Comparison of ENCODE assay signal across 8 cellular contexts in genomic region chr6:32666420-32667300, GRCh38. TPM values are rescaled to one million over a fixed set of nuclear protein-coding genes. Genes with fewer than 3 reads are reported as not detected.
DNase-seq lines count a peak whose midpoint lies in the region; ATAC-seq and TF ChIP-seq lines count a peak whose summit lies in the region.

HLA-DQB1 (minus strand) TSS chr6:32666657; CDS start chr6:32666607, 50 bp downstream.

- peaks cover 45% of the 10 kb centered on the region for H3K36me3 Mint-ChIP-seq in activated CD4-positive, alpha-beta memory T cell treated with anti-CD3 and anti-CD28 coated beads, Interleukin-2, amount 10 ng/mL, durations not matched to agents 7 days and 5 days (ENCODE audit: low read depth)
- H3K36me3 Mint-ChIP-seq in natural killer cell, result peaks cover under 1% of the 10 kb centered on the region

- ATAC-seq in GM21529 (IDR thresholded peaks at IDR 0.05; ENCODE audit: unreplicated experiment), result peak; percentile 55
- peak; percentile 72 to 81 (median 73) for ATAC-seq in natural killer cell

- CTCF ChIA-PET in activated CD4-positive, alpha-beta memory T cell treated with anti-CD3 and anti-CD28 coated beads, Interleukin-2, amount 10 ng/mL, durations not matched to agents 7 days and 5 days (lab: Charles Lee), result interaction anchor here (0.6 to 2.3 kb wide), 8 partner anchors 20 to 1238 kb away, joined by 3 to 9 read pairs (median 3); no protein-coding TSS in a partner anchor

- peak within 1 kb of the TSS; percentile 90 for H3K4me3 ChIP-seq in GM12865 (ENCODE audit: low read depth, low read length)
- H3K4me3 ChIP-seq in epithelial cell of proximal tubule (ENCODE audit: low read depth, low read length), result peak within 1 kb of the TSS; percentile 47

- TF ChIP-seq CTCF in GM12865 (IDR thresholded peaks at IDR 0.05; ENCODE audit: insufficient read depth, low read depth, low read length, missing control alignments), result no peak
- no peak for TF ChIP-seq CTCF in epithelial cell of proximal tubule (conservative IDR thresholded peaks at IDR 0.05; ENCODE audit: low read depth, low read length)
- TF ChIP-seq CTCF in natural killer cell (IDR thresholded peaks at IDR 0.05), result no peak

- peaks cover 8% of the 10 kb centered on the region for H3K27me3 Mint-ChIP-seq in activated CD4-positive, alpha-beta memory T cell treated with anti-CD3 and anti-CD28 coated beads, Interleukin-2, amount 10 ng/mL, durations not matched to agents 7 days and 5 days
- peaks cover 17 to 51% of the 10 kb centered on the region in 2 donors for H3K27me3 Mint-ChIP-seq in natural killer cell (ENCODE audit: low read depth in 2 of 2)

- peak; percentile 95 for DNase-seq in GM12865 (ENCODE audit: low read depth)
- DNase-seq in LHCN-M2 (ENCODE audit: low read depth), result peak; percentile 2
- peak; percentile 78 for DNase-seq in activated CD4-positive, alpha-beta memory T cell treated with anti-CD3 and anti-CD28 coated beads, Interleukin-2, amount 10 ng/mL, durations not matched to agents 7 days and 5 days
- peak; percentile 35 for DNase-seq in epithelial cell of proximal tubule (ENCODE audit: low read depth)
- DNase-seq in natural killer cell, result peak; percentile 60
- DNase-seq in GF-D8 (lab: John Stamatoyannopoulos, UW), result no peak
- no peak for DNase-seq in SK-N-DZ (ENCODE audit: low spot score)

- POLR2A ChIA-PET in activated CD4-positive, alpha-beta memory T cell treated with anti-CD3 and anti-CD28 coated beads, Interleukin-2, amount 10 ng/mL, durations not matched to agents 7 days and 5 days (lab: Charles Lee), result interaction anchor here (1.0 to 2.9 kb wide), 7 partner anchors 19 to 305 kb away, joined by 3 to 24 read pairs (median 6); partner anchors contain the start of genes HLA-DQA1 and HLA-DRA

- H3K27ac Mint-ChIP-seq in activated CD4-positive, alpha-beta memory T cell treated with anti-CD3 and anti-CD28 coated beads, Interleukin-2, amount 10 ng/mL, durations not matched to agents 7 days and 5 days, result peak within 1 kb of the TSS; percentile 87
- H3K27ac Mint-ChIP-seq in natural killer cell, result peak within 1 kb of the TSS; percentile 80 to 92

- H3K4me1 Mint-ChIP-seq in activated CD4-positive, alpha-beta memory T cell treated with anti-CD3 and anti-CD28 coated beads, Interleukin-2, amount 10 ng/mL, durations not matched to agents 7 days and 5 days, result peaks cover 62% of the 10 kb centered on the region
- peaks cover 23 to 41% of the 10 kb centered on the region in 2 donors for H3K4me1 Mint-ChIP-seq in natural killer cell

- H3K4me3 Mint-ChIP-seq in activated CD4-positive, alpha-beta memory T cell treated with anti-CD3 and anti-CD28 coated beads, Interleukin-2, amount 10 ng/mL, durations not matched to agents 7 days and 5 days, result peak within 1 kb of the TSS; percentile 93
- H3K4me3 Mint-ChIP-seq in natural killer cell, result peak within 1 kb of the TSS; percentile 85

- peaks cover 7% of the 10 kb centered on the region for H3K9me3 Mint-ChIP-seq in activated CD4-positive, alpha-beta memory T cell treated with anti-CD3 and anti-CD28 coated beads, Interleukin-2, amount 10 ng/mL, durations not matched to agents 7 days and 5 days
- no peaks in the 10 kb centered on the region for H3K9me3 Mint-ChIP-seq in natural killer cell

- intact Hi-C loops in natural killer cell (cut with micrococcal nuclease), result loop anchor here (1.0 kb wide), 1 partner anchor 19 kb away; no protein-coding TSS in a partner anchor

RNA-seq across cellular contexts. Expression of gene HLA-DQB1, which starts in this region (rescaled TPM):
- total RNA-seq in LHCN-M2 (2014; rRNA removed), result not detected in 2 replicates
- not detected for polyA plus RNA-seq in LHCN-M2 (2012)
- total RNA-seq in activated CD4-positive, alpha-beta memory T cell treated with anti-CD3 and anti-CD28 coated beads, Interleukin-2, amount 10 ng/mL, durations not matched to agents 7 days and 5 days, result 10 to 100 TPM; 74.4 to 74.6 TPM
- total RNA-seq in epithelial cell of proximal tubule, result 0.51 and 0.58 TPM in 2 replicates
- 10 to 100 TPM; 24.8 to 97.3 (median 25.5) TPM for total RNA-seq in natural killer cell
- not detected in 2 replicates for polyA plus RNA-seq in SK-N-DZ (2014; cell fraction: cytosol; rRNA removed)
- polyA plus RNA-seq in SK-N-DZ (2014; cell fraction: nucleus; rRNA removed), result not detected in 2 replicates

Comparison
In these comparisons a context has a peak if more than half of its experiments do, and no peak if none do; other contexts are left out.
1. RNA of gene HLA-DQB1 (total RNA-seq): 74.4 to 74.6 TPM in activated CD4-positive, alpha-beta memory T cell treated with anti-CD3 and anti-CD28 coated beads, Interleukin-2, amount 10 ng/mL, durations not matched to agents 7 days and 5 days and 24.8 to 97.3 TPM in natural killer cell; 0.51 to 0.58 TPM in epithelial cell of proximal tubule and not detected in LHCN-M2; every median in the first group is over 10 times any median in the second.
2. Peak in DNase-seq in LHCN-M2; RNA of the gene not detected or under 1 TPM.
3. Peak in DNase-seq and H3K4me3 ChIP-seq in epithelial cell of proximal tubule; RNA of the gene not detected or under 1 TPM.
4. DNase-seq: peak in GM12865 (single experiment), activated CD4-positive, alpha-beta memory T cell treated with anti-CD3 and anti-CD28 coated beads, Interleukin-2, amount 10 ng/mL, durations not matched to agents 7 days and 5 days (single experiment) and natural killer cell (single experiment); none in GF-D8 (single experiment) and SK-N-DZ (single experiment).